In the genomic region with DNA sequence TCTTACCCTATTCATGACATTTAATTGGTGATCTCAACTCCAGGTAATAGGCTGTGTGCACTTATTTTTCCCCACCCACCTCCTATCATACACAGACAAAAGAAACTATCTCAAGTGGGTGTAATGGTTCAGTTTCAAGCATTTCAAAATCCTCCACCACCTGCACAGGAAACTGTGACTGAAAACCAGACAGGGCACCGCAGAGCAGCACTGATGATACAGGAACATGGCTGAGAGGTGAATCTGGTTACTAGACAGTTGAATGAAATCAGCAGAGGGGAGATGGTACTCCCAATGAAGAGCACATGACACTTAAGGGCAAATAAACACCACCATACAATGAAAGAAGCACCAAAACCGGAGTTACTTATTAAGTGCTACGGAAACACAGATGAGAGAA, we compare ENCODE assay signal across 1 cellular context.
TF ChIP-seq lines count a peak whose summit lies in the region.

No MANE protein-coding gene starts in this region.

TF ChIP-seq in GM23338, 12 proteins besides CTCF, POLR2A, EP300 and RAD21 (continued from another document):
- TF ChIP-seq, protein P1, sequence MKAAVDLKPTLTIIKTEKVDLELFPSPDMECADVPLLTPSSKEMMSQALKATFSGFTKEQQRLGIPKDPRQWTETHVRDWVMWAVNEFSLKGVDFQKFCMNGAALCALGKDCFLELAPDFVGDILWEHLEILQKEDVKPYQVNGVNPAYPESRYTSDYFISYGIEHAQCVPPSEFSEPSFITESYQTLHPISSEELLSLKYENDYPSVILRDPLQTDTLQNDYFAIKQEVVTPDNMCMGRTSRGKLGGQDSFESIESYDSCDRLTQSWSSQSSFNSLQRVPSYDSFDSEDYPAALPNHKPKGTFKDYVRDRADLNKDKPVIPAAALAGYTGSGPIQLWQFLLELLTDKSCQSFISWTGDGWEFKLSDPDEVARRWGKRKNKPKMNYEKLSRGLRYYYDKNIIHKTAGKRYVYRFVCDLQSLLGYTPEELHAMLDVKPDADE (IDR thresholded peaks at IDR 0.05): no peak
- no peak for TF ChIP-seq ZNF331 (CRISPR knock-in tag; IDR thresholded peaks at IDR 0.05; ENCODE audit: low read depth)
- TF ChIP-seq NANOG (IDR thresholded peaks at IDR 0.05; ENCODE audit: borderline replicate concordance): no peak
- no peak for TF ChIP-seq STAT1 (IDR thresholded peaks at IDR 0.05; ENCODE audit: unreplicated experiment)
TF ChIP-seq in GM23338: peak in this region for 0.
